In genomic region chr4:2964859-2965258, GRCh38 we compare ENCODE assay signal across 7 cellular contexts. TPM values are rescaled to one million over a fixed set of nuclear protein-coding genes. Genes with fewer than 3 reads are reported as not detected.
DNase-seq lines count a peak whose midpoint lies in the region; TF ChIP-seq lines count a peak whose summit lies in the region.
"Not testable (repeated sequence)": the region's sequence is repeated elsewhere in the genome, so short reads cannot be mapped to it uniquely, and the experiment has no call there.

No MANE protein-coding gene starts in this region.

- not testable (repeated sequence) for DNase-seq in Calu3; NB4 (ENCODE audit: low read depth); activated CD4-positive, alpha-beta T cell treated with anti-CD3 and anti-CD28 coated beads, Interleukin-2, amount 10 ng/mL, durations not matched to agents 24 days and 14 days; immature natural killer cell; osteoblast (ENCODE audit: insufficient read length, low spot score, missing footprints)

- H3K9me3 ChIP-seq in endocrine pancreas (ENCODE audit: control insufficient read depth, low read length); osteoblast (ENCODE audit: low read depth, low read length): not testable (repeated sequence)

- H3K4me3 Mint-ChIP-seq in Calu3 (ENCODE audit: low read depth, unreplicated experiment) (peak overlapping the region; percentile 79), immature natural killer cell (peak overlapping the region; percentile 77 to 94 (median 88))
- peak overlapping the region; percentile 87 for H3K4me3 Mint-ChIP-seq in activated CD4-positive, alpha-beta T cell treated with anti-CD3 and anti-CD28 coated beads, Interleukin-2, amount 10 ng/mL, durations not matched to agents 24 days and 14 days
- H3K4me3 Mint-ChIP-seq in activated naive CD8-positive, alpha-beta T cell: peak overlapping the region; percentile 95

- peak overlapping the region; percentile 95 for H3K4me2 ChIP-seq in osteoblast (ENCODE audit: insufficient read depth, low read length)

- not testable (repeated sequence) for H3K36me3 ChIP-seq in endocrine pancreas (ENCODE audit: control insufficient read depth, insufficient read depth, low read length); osteoblast (ENCODE audit: insufficient read depth, low read length)

- peaks cover 20% of the 10 kb centered on the region for H4K20me1 ChIP-seq in osteoblast (ENCODE audit: insufficient read depth, low read length)

- not testable (repeated sequence) for H3K4me1 ChIP-seq in endocrine pancreas (ENCODE audit: control insufficient read depth, insufficient read depth, low read length)
- H3K4me1 ChIP-seq in osteoblast (ENCODE audit: insufficient read depth, low read length): peaks cover 23% of the 10 kb centered on the region

- not testable (repeated sequence) for H3K9ac ChIP-seq in endocrine pancreas (ENCODE audit: control insufficient read depth, insufficient read depth, low read length)

- not testable (repeated sequence) for H3K27ac ChIP-seq in osteoblast (ENCODE audit: low read depth, low read length)

- H3K4me3 ChIP-seq in NB4 (ENCODE audit: low read depth, low read length): peak overlapping the region; percentile 81
- peak overlapping the region; percentile 67 for H3K4me3 ChIP-seq in endocrine pancreas (ENCODE audit: control insufficient read depth, insufficient read depth, low read length)
- H3K4me3 ChIP-seq in osteoblast (ENCODE audit: insufficient read depth, low read length): peak overlapping the region; percentile 96

- not testable (repeated sequence) for TF ChIP-seq CTCF in Calu3 (IDR thresholded peaks at IDR 0.05; ENCODE audit: unreplicated experiment); NB4 (IDR thresholded peaks at IDR 0.05; ENCODE audit: low read depth, low read length); osteoblast (IDR thresholded peaks at IDR 0.05; ENCODE audit: extremely low read depth, low read depth, low read length)

- intact Hi-C loops in Calu3 (cut with micrococcal nuclease; ENCODE audit: unreplicated experiment): not testable (repeated sequence)
- intact Hi-C loops in activated CD4-positive, alpha-beta T cell treated with anti-CD3 and anti-CD28 coated beads, Interleukin-2, amount 10 ng/mL, durations not matched to agents 24 days and 14 days (cut with micrococcal nuclease): loop anchor here (5.0 kb wide), 1 partner anchor 567 kb away; the partner anchor contains the start of gene LRPAP1

- H3K4me1 Mint-ChIP-seq in Calu3 (ENCODE audit: low read depth, unreplicated experiment): not testable (repeated sequence)
- peaks cover 17% of the 10 kb centered on the region for H3K4me1 Mint-ChIP-seq in activated CD4-positive, alpha-beta T cell treated with anti-CD3 and anti-CD28 coated beads, Interleukin-2, amount 10 ng/mL, durations not matched to agents 24 days and 14 days
- H3K4me1 Mint-ChIP-seq in activated naive CD8-positive, alpha-beta T cell (ENCODE audit: low read depth): peaks cover 19% of the 10 kb centered on the region
- peaks cover 25 to 30% of the 10 kb centered on the region in 2 donors for H3K4me1 Mint-ChIP-seq in immature natural killer cell

- not testable (repeated sequence) for H2AFZ ChIP-seq in osteoblast (ENCODE audit: low read length)

- peaks cover 32% of the 10 kb centered on the region for H3K36me3 Mint-ChIP-seq in Calu3 (ENCODE audit: insufficient read depth, unreplicated experiment)
- H3K36me3 Mint-ChIP-seq in activated CD4-positive, alpha-beta T cell treated with anti-CD3 and anti-CD28 coated beads, Interleukin-2, amount 10 ng/mL, durations not matched to agents 24 days and 14 days (ENCODE audit: low read depth): peaks cover 17% of the 10 kb centered on the region
- not testable (repeated sequence) for H3K36me3 Mint-ChIP-seq in activated naive CD8-positive, alpha-beta T cell; immature natural killer cell

- peaks cover 46% of the 10 kb centered on the region for H3K79me2 ChIP-seq in osteoblast (ENCODE audit: insufficient read depth, low read length)

- not testable (repeated sequence) for H3K27me3 Mint-ChIP-seq in Calu3 (ENCODE audit: unreplicated experiment); activated CD4-positive, alpha-beta T cell treated with anti-CD3 and anti-CD28 coated beads, Interleukin-2, amount 10 ng/mL, durations not matched to agents 24 days and 14 days; activated naive CD8-positive, alpha-beta T cell
- peaks cover 2 to 23% (median 4%) of the 10 kb centered on the region in 3 donors for H3K27me3 Mint-ChIP-seq in immature natural killer cell (ENCODE audit: low read depth in 3 of 3)

- CTCF ChIA-PET in Calu3 (lab: Charles Lee): interaction anchor here (0.6 kb wide), 1 partner anchor 120 kb away, joined by 3 read pairs; no protein-coding TSS in a partner anchor

- not testable (repeated sequence) for H3K27ac Mint-ChIP-seq in Calu3 (ENCODE audit: unreplicated experiment); activated CD4-positive, alpha-beta T cell treated with anti-CD3 and anti-CD28 coated beads, Interleukin-2, amount 10 ng/mL, durations not matched to agents 24 days and 14 days; activated naive CD8-positive, alpha-beta T cell
- H3K27ac Mint-ChIP-seq in immature natural killer cell: peak overlapping the region in 1 of 6 donors; percentile 20

- TF ChIP-seq POLR2A in NB4 (IDR thresholded peaks at IDR 0.05; ENCODE audit: extremely low read depth, insufficient read length): not testable (repeated sequence)

- BruUV-seq in Calu3 (replicated peaks; lab: Mats Ljungman, UMichigan): not testable (repeated sequence)

- not testable (repeated sequence) for H3K9me3 Mint-ChIP-seq in Calu3 (ENCODE audit: low read depth, unreplicated experiment); activated CD4-positive, alpha-beta T cell treated with anti-CD3 and anti-CD28 coated beads, Interleukin-2, amount 10 ng/mL, durations not matched to agents 24 days and 14 days; activated naive CD8-positive, alpha-beta T cell (ENCODE audit: low read depth); immature natural killer cell

- not testable (repeated sequence) for H3K27me3 ChIP-seq in endocrine pancreas (ENCODE audit: control insufficient read depth, insufficient read depth, low read length); osteoblast (ENCODE audit: insufficient read depth, low read length)

RNA-seq across cellular contexts. Expression of gene GRK4, which starts 1.5 kb away (rescaled TPM):
- total RNA-seq in Calu3 (2022) (0.80 and 1.1 TPM in 2 replicates), osteoblast (7.4 and 7.6 TPM in 2 replicates)
- 4.6 and 5.3 TPM in 2 replicates for total RNA-seq in activated CD4-positive, alpha-beta T cell treated with anti-CD3 and anti-CD28 coated beads, Interleukin-2, amount 10 ng/mL, durations not matched to agents 24 days and 14 days
- 1 to 10 TPM; 2.7 to 4.4 (median 4.0) TPM for polyA plus RNA-seq in immature natural killer cell

RNA-seq across cellular contexts. Expression of gene NOP14, which starts 1.7 kb away (rescaled TPM):
- total RNA-seq in Calu3 (2022) (29.1 and 29.4 TPM in 2 replicates), osteoblast (24.2 and 30.0 TPM in 2 replicates)
- 132 and 141 TPM in 2 replicates for total RNA-seq in activated CD4-positive, alpha-beta T cell treated with anti-CD3 and anti-CD28 coated beads, Interleukin-2, amount 10 ng/mL, durations not matched to agents 24 days and 14 days
- 10 to 100 TPM in 1 of 3 donors, 1 to 10 TPM in 2; 1.3 to 19.2 (median 5.0) TPM for polyA plus RNA-seq in immature natural killer cell
